ENCODE assay signal across 16 cellular contexts in the genomic region with DNA sequence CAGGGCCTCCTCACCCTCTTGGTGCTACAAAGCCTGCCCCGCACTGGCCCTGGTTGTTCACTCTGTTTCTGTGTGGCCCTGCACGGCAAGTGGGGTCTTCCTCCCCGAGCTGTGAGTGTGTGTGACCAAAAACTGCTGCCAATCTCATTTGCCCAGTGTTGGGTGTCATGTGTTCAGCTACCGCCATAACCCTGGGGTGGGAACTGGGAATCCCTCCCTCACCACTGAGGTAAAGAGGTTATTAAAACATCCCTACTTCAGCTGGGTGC.
"Had no signal": no experiment of that assay in that cellular context is flagged by ENCODE, and none has a peak within 500 bp of the region (broad histone marks: within the 10 kb centered on the region; RNA-seq: fewer than 3 reads in every experiment).

No MANE protein-coding gene starts in this region.

- H3K4me2 ChIP-seq: hepatocyte had no signal

- H3K4me3 Mint-ChIP-seq: natural killer cell treated with Interleukin-12 subunit alpha and Interleukin-12 subunit beta and Interleukin-15 and Interleukin-18, amount 100 ng/mL, for 72 hours had no signal

- H3K9me3 ChIP-seq: adrenal gland, lower lobe of right lung, prostate gland, tibial artery had no signal

- H3K36me3 ChIP-seq: adrenal gland, lower lobe of right lung, prostate gland, WERI-Rb-1 had no signal

- H3K9me3 Mint-ChIP-seq: activated naive CD4-positive, alpha-beta T cell treated with anti-CD3 and anti-CD28 coated beads, Interleukin-2, amount 50 U/mL, for 72 hours; natural killer cell treated with Interleukin-12 subunit alpha and Interleukin-12 subunit beta and Interleukin-15 and Interleukin-18, amount 100 ng/mL, for 72 hours had no signal

- H2AFZ ChIP-seq: hepatocyte had no signal

- H3K79me2 ChIP-seq: hepatocyte had no signal

- H3K36me3 Mint-ChIP-seq: activated naive CD4-positive, alpha-beta T cell treated with anti-CD3 and anti-CD28 coated beads, Interleukin-2, amount 50 U/mL, for 72 hours; natural killer cell treated with Interleukin-12 subunit alpha and Interleukin-12 subunit beta and Interleukin-15 and Interleukin-18, amount 100 ng/mL, for 72 hours had no signal

- ATAC-seq: activated naive CD4-positive, alpha-beta T cell treated with anti-CD3 and anti-CD28 coated beads, Interleukin-2, amount 50 U/mL, for 72 hours; natural killer cell treated with Interleukin-12 subunit alpha and Interleukin-12 subunit beta and Interleukin-15 and Interleukin-18, amount 100 ng/mL, for 72 hours; stimulated activated naive CD8-positive, alpha-beta T cell treated with anti-CD3 and anti-CD28 coated beads, Interleukin-15, Interleukin-2, amounts not matched to agents 100 U/mL and 50 U/mL, for 24 hours had no signal

- DNase-seq: activated CD4-positive, alpha-beta T cell treated with anti-CD3 and anti-CD28 coated beads for 1 hour; activated CD4-positive, alpha-beta T cell treated with anti-CD3 and anti-CD28 coated beads, Interleukin-2, amount 50 U/mL, for 48 hours; activated gamma-delta T cell treated with Interleukin-2 at 50 U/mL for 16 hours; islet precursor cell; lower lobe of right lung; right cardiac atrium; stimulated activated naive CD8-positive, alpha-beta T cell treated with anti-CD3 and anti-CD28 coated beads, Interleukin-15, Interleukin-2, amounts not matched to agents 100 U/mL and 50 U/mL, for 24 hours; substantia nigra; tibial artery; WERI-Rb-1 had no signal

- H3K27me3 Mint-ChIP-seq: natural killer cell treated with Interleukin-12 subunit alpha and Interleukin-12 subunit beta and Interleukin-15 and Interleukin-18, amount 100 ng/mL, for 72 hours had no signal

- H3K27ac Mint-ChIP-seq: activated naive CD4-positive, alpha-beta T cell treated with anti-CD3 and anti-CD28 coated beads, Interleukin-2, amount 50 U/mL, for 72 hours had no signal

- H3K27me3 ChIP-seq: adrenal gland, dorsolateral prefrontal cortex, hepatocyte, tibial artery had no signal

- H3K4me3 ChIP-seq: adrenal gland, dorsolateral prefrontal cortex, hepatocyte, lower lobe of right lung, prostate gland, tibial artery had no signal

- H3K27ac ChIP-seq: hepatocyte, prostate gland, WERI-Rb-1 had no signal

- H3K4me1 ChIP-seq: adrenal gland, prostate gland had no signal
